In the genomic region with DNA sequence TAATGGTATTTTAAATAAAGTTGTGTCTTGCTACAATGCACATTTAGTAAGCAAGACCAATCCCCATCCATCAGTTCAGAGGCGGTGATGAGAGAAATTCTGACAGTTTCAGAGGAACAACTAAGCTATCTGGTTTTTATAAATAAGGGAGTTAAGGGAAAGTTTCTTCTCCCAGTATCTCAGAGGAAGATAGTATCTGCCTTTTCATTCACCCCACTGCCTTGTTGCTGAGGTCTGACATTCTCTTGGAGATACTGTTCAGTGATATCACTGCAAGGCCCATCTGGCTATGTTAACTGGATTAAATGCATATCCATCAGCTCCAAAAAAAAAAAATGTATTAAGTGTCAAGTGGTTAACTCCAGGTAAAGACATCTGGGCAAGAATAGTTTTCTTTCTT, we compare ENCODE assay signal across 1 cellular context.
TF ChIP-seq lines count a peak whose summit lies in the region.

No MANE protein-coding gene starts in this region.

TF ChIP-seq in SK-N-SH treated with all-trans-retinoic acid at 6 μM for 48 hours, 23 proteins besides CTCF, POLR2A, EP300 and RAD21 (continued from another document):
- TF ChIP-seq, protein P1, sequence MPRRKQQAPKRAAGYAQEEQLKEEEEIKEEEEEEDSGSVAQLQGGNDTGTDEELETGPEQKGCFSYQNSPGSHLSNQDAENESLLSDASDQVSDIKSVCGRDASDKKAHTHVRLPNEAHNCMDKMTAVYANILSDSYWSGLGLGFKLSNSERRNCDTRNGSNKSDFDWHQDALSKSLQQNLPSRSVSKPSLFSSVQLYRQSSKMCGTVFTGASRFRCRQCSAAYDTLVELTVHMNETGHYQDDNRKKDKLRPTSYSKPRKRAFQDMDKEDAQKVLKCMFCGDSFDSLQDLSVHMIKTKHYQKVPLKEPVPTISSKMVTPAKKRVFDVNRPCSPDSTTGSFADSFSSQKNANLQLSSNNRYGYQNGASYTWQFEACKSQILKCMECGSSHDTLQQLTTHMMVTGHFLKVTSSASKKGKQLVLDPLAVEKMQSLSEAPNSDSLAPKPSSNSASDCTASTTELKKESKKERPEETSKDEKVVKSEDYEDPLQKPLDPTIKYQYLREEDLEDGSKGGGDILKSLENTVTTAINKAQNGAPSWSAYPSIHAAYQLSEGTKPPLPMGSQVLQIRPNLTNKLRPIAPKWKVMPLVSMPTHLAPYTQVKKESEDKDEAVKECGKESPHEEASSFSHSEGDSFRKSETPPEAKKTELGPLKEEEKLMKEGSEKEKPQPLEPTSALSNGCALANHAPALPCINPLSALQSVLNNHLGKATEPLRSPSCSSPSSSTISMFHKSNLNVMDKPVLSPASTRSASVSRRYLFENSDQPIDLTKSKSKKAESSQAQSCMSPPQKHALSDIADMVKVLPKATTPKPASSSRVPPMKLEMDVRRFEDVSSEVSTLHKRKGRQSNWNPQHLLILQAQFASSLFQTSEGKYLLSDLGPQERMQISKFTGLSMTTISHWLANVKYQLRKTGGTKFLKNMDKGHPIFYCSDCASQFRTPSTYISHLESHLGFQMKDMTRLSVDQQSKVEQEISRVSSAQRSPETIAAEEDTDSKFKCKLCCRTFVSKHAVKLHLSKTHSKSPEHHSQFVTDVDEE (CRISPR knock-in tag; IDR thresholded peaks at IDR 0.05) = peak; percentile 71; the same call in 1 of the 2 replicates
- TF ChIP-seq, protein P2, sequence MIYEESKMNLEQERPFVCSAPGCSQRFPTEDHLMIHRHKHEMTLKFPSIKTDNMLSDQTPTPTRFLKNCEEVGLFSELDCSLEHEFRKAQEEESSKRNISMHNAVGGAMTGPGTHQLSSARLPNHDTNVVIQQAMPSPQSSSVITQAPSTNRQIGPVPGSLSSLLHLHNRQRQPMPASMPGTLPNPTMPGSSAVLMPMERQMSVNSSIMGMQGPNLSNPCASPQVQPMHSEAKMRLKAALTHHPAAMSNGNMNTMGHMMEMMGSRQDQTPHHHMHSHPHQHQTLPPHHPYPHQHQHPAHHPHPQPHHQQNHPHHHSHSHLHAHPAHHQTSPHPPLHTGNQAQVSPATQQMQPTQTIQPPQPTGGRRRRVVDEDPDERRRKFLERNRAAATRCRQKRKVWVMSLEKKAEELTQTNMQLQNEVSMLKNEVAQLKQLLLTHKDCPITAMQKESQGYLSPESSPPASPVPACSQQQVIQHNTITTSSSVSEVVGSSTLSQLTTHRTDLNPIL (CRISPR knock-in tag; IDR thresholded peaks at IDR 0.05; ENCODE audit: low read depth) = no peak
- TF ChIP-seq PPARA (CRISPR knock-in tag; IDR thresholded peaks at IDR 0.05; ENCODE audit: borderline replicate concordance) (no peak), ZFP3 (CRISPR knock-in tag; IDR thresholded peaks at IDR 0.05) (no peak), BACH2 (CRISPR knock-in tag; IDR thresholded peaks at IDR 0.05; ENCODE audit: borderline replicate concordance) (no peak), OSR1 (CRISPR knock-in tag; IDR thresholded peaks at IDR 0.05) (no peak), ISL1 (CRISPR knock-in tag; IDR thresholded peaks at IDR 0.05) (0 out of 2 replicates have a peak, but pooled peaks have one; percentile 48), RARB (CRISPR knock-in tag; IDR thresholded peaks at IDR 0.05) (no peak), SNAI2 (CRISPR knock-in tag; IDR thresholded peaks at IDR 0.05) (peak; percentile 16; the same call in 1 of the 2 replicates), TCF4 (CRISPR knock-in tag; IDR thresholded peaks at IDR 0.05; ENCODE audit: borderline replicate concordance) (peak; percentile 52; the same call in 1 of the 2 replicates)
- TF ChIP-seq, protein P3, sequence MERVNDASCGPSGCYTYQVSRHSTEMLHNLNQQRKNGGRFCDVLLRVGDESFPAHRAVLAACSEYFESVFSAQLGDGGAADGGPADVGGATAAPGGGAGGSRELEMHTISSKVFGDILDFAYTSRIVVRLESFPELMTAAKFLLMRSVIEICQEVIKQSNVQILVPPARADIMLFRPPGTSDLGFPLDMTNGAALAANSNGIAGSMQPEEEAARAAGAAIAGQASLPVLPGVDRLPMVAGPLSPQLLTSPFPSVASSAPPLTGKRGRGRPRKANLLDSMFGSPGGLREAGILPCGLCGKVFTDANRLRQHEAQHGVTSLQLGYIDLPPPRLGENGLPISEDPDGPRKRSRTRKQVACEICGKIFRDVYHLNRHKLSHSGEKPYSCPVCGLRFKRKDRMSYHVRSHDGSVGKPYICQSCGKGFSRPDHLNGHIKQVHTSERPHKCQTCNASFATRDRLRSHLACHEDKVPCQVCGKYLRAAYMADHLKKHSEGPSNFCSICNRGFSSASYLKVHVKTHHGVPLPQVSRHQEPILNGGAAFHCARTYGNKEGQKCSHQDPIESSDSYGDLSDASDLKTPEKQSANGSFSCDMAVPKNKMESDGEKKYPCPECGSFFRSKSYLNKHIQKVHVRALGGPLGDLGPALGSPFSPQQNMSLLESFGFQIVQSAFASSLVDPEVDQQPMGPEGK (CRISPR knock-in tag; IDR thresholded peaks at IDR 0.05; ENCODE audit: borderline replicate concordance) = no peak
